8 cellular contexts compared by ENCODE assay signal in the genomic region with DNA sequence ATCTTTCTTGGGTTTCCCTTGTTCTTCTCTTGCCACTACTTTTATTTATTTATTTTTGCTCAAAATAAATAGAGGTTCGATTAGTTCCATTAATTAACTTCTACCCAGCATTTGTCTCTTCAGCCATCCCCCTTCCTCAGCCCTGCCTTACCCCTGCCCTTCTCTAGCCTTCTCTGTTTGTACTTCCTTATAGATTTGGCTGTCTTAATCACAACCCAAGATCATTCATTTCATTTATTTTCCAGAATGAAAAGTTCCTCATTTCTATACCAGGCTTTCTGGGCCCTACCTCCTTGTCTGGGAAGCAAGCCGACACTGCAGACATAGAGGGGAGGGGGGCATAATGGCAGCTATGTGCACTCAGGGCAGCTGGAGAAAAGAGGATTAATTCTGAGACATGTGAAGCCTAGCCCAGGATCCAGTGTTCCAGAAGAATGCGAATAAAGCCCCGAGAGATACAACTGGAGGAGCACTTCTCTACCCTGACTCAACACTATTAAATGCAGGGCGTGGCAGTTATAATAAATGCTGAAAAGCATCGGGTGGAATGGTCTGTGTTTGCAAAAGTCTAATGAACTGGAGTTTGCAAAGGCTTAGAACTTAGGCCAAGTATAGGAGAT. TPM values are rescaled to one million over a fixed set of nuclear protein-coding genes. Genes with fewer than 3 reads are reported as not detected.
DNase-seq lines count a peak whose midpoint lies in the region; FAIRE-seq and TF ChIP-seq lines count a peak whose summit lies in the region.

No MANE protein-coding gene starts in this region.

- 2 to 5% methylated on average over 6 of the region's 6 CpGs for WGBS in GM23248 (ENCODE audit: low coverage in 1 of 2, low lambda C conversion rate in 2 of 2, missing lambda C conversion rate in 2 of 2), 2 experiments

- H3K9me3 ChIP-seq in GM23248 (ENCODE audit: low read depth) (no peaks in the 10 kb centered on the region), SU-DHL-6 (ENCODE audit: insufficient read depth, low read length) (no peaks in the 10 kb centered on the region), skeletal muscle satellite cell (replicated peaks; ENCODE audit: low read length) (no peaks in the 10 kb centered on the region)

- peak overlapping the region; percentile 42 for H3K9ac ChIP-seq in GM23248
- H3K9ac ChIP-seq in SU-DHL-6 (ENCODE audit: low read length): peak overlapping the region; percentile 40
- peak overlapping the region; percentile 59 for H3K9ac ChIP-seq in skeletal muscle satellite cell (ENCODE audit: low read depth, low read length)

- FAIRE-seq in frontal cortex (lab: Jason Lieb, UNC): no peak

- H3K9me2 ChIP-seq in GM23248 (ENCODE audit: insufficient read depth) (no peaks in the 10 kb centered on the region), SU-DHL-6 (replicated peaks; ENCODE audit: insufficient read depth, low read length) (no peaks in the 10 kb centered on the region)

- H3K4me3 ChIP-seq in GM23248 (peak overlapping the region; percentile 38), SU-DHL-6 (ENCODE audit: insufficient read depth, low read length, poor library complexity, severe bottlenecking) (peak overlapping the region; percentile 41), foreskin fibroblast (ENCODE audit: low read depth in 1 of 2, low read length in 2 of 2) (no peak overlapping the region), skeletal muscle satellite cell (ENCODE audit: low read length) (peak overlapping the region; percentile 30)

- peak overlapping the region; percentile 86 for H2AFZ ChIP-seq in GM23248
- peak overlapping the region; percentile 57 for H2AFZ ChIP-seq in SU-DHL-6 (ENCODE audit: low read depth, low read length, severe bottlenecking)

- H3K4me1 ChIP-seq in GM23248 (ENCODE audit: insufficient read depth): peaks cover 32% of the 10 kb centered on the region
- H3K4me1 ChIP-seq in skeletal muscle satellite cell (ENCODE audit: control insufficient read depth, insufficient read depth, low read length): peaks cover 35% of the 10 kb centered on the region

- H3K4me2 ChIP-seq in GM23248 (ENCODE audit: unreplicated experiment) (peak overlapping the region; percentile 76), SU-DHL-6 (ENCODE audit: low read depth, low read length, poor library complexity, severe bottlenecking) (peak overlapping the region; percentile 69), skeletal muscle satellite cell (ENCODE audit: low read length) (peak overlapping the region; percentile 64)

- H4K20me1 ChIP-seq in GM23248 (ENCODE audit: insufficient read depth): no peaks in the 10 kb centered on the region
- no peaks in the 10 kb centered on the region for H4K20me1 ChIP-seq in SU-DHL-6 (ENCODE audit: low read depth, low read length)

- DNase-seq in GM23248 (peak; percentile 88), foreskin fibroblast (peak; percentile 62 to 84), epidermal melanocyte (ENCODE audit: insufficient read length, low spot score) (no peak), cerebellar nuclear complex (lab: John Stamatoyannopoulos, UW) (no peak), germinal center (ENCODE audit: low spot score) (no peak), frontal cortex (ENCODE audit: low spot score in 2 of 2) (no peak)

- H3K36me3 ChIP-seq in GM23248 (ENCODE audit: low read depth): no peaks in the 10 kb centered on the region
- no peaks in the 10 kb centered on the region for H3K36me3 ChIP-seq in SU-DHL-6 (ENCODE audit: low read length)
- H3K36me3 ChIP-seq in skeletal muscle satellite cell (ENCODE audit: insufficient read depth, low read length): no peaks in the 10 kb centered on the region

- no peaks in the 10 kb centered on the region for H3K27me3 ChIP-seq in GM23248 (replicated peaks; ENCODE audit: insufficient read depth)
- H3K27me3 ChIP-seq in SU-DHL-6 (ENCODE audit: low read length): no peaks in the 10 kb centered on the region
- no peaks in the 10 kb centered on the region for H3K27me3 ChIP-seq in skeletal muscle satellite cell (ENCODE audit: control insufficient read depth, insufficient read depth, low read length)

- TF ChIP-seq CTCF in SU-DHL-6 (IDR thresholded peaks at IDR 0.05; ENCODE audit: insufficient read depth, low read length, poor library complexity, severe bottlenecking) (no peak), foreskin fibroblast (IDR thresholded peaks at IDR 0.05; ENCODE audit: low read depth, low read length) (no peak)

- H3F3A ChIP-seq in GM23248 (ENCODE audit: insufficient read depth) (peaks cover 25% of the 10 kb centered on the region; the same call in 1 of the 2 replicates), SU-DHL-6 (ENCODE audit: insufficient read depth) (peaks cover 74% of the 10 kb centered on the region)

- H3K79me2 ChIP-seq in GM23248 (ENCODE audit: insufficient read depth): no peaks in the 10 kb centered on the region
- H3K79me2 ChIP-seq in SU-DHL-6 (ENCODE audit: insufficient read depth, low read length): no peaks in the 10 kb centered on the region

- H3K27ac ChIP-seq in GM23248: peak overlapping the region; percentile 62
- H3K27ac ChIP-seq in SU-DHL-6 (ENCODE audit: low read depth, low read length): peak overlapping the region; percentile 89

- in situ Hi-C loops in GM23248 (cut with MboI): no loop called here

RNA-seq across cellular contexts. Expression of gene PDCD4, which starts 6.4 kb away (rescaled TPM):
- 49.9 and 52.7 TPM in 2 replicates for total RNA-seq in GM23248 (2014; rRNA removed; shearing (Covaris generic))
- 166 and 175 TPM in 2 replicates for polyA plus RNA-seq in GM23248 (2016; fragmentation: Nextera tagmentation; extraction: Ambion mirVana)
- total RNA-seq in skeletal muscle satellite cell (2012; rRNA removed): 15.9 and 28.6 TPM in 2 replicates
- 46.9 TPM for total RNA-seq in frontal cortex

RNA-seq across cellular contexts. Expression of gene BBIP1, which starts 53.7 kb away (rescaled TPM):
- 17.3 and 29.8 TPM in 2 replicates for total RNA-seq in GM23248 (2014; rRNA removed; shearing (Covaris generic))
- 43.7 and 44.4 TPM in 2 replicates for polyA plus RNA-seq in GM23248 (2016; fragmentation: Nextera tagmentation; extraction: Ambion mirVana)
- total RNA-seq in skeletal muscle satellite cell (2012; rRNA removed): 18.3 and 21.2 TPM in 2 replicates
- 67.3 TPM for total RNA-seq in frontal cortex

RNA-seq across cellular contexts. Expression of gene SHOC2, which starts 54.1 kb away (rescaled TPM):
- 64.6 and 65.3 TPM in 2 replicates for total RNA-seq in GM23248 (2014; rRNA removed; shearing (Covaris generic))
- polyA plus RNA-seq in GM23248 (2016; fragmentation: Nextera tagmentation; extraction: Ambion mirVana): 67.7 and 68.0 TPM in 2 replicates
- 32.4 and 33.9 TPM in 2 replicates for total RNA-seq in skeletal muscle satellite cell (2012; rRNA removed)
- 188 TPM for total RNA-seq in frontal cortex

Comparison
In these comparisons a context has a peak if more than half of its experiments do, and no peak if none do; other contexts are left out.
1. DNase-seq: peak in GM23248 (single experiment) and foreskin fibroblast (2 of 2); none in epidermal melanocyte (single experiment), cerebellar nuclear complex (0 of 2), germinal center (single experiment) and frontal cortex (0 of 2).
2. H3K4me3 ChIP-seq: peak in GM23248 (single experiment), SU-DHL-6 (single experiment) and skeletal muscle satellite cell (single experiment); none in foreskin fibroblast (0 of 2).
3. Peak in every context shown above with its lines, with median percentiles within 50 percentile points of each other: H3K4me2 ChIP-seq and H3K9ac ChIP-seq.